27 cellular contexts compared by ENCODE assay signal in genomic region chr9:8889100-8889499, GRCh38.
"Had no signal": no experiment of that assay in that cellular context is flagged by ENCODE, and none has a peak within 500 bp of the region (broad histone marks: within the 10 kb centered on the region; RNA-seq: fewer than 3 reads in every experiment).

No MANE protein-coding gene starts in this region.

- DNase-seq: stimulated activated CD4-positive, alpha-beta T cell treated with anti-CD3 and anti-CD28 coated beads, Interleukin-2, amount 100 ng/mL, for 48 hours; stimulated activated CD4-positive, alpha-beta T cell treated with anti-CD3 and anti-CD28 coated beads, Interleukin-4, amount 100 ng/mL, for 1 hour; stimulated activated CD4-positive, alpha-beta T cell treated with anti-CD3 and anti-CD28 coated beads, Interleukin-4, amount 100 ng/mL, for 24 hours; stimulated activated CD4-positive, alpha-beta T cell treated with anti-CD3 and anti-CD28 coated beads, Interleukin-4, amount 100 ng/mL, for 4 hours; stimulated activated CD8-positive, alpha-beta memory T cell treated with anti-CD3 and anti-CD28 coated beads, Interleukin-4, amount 100 ng/mL, for 48 hours; stimulated activated naive B cell treated with anti-CD40 and anti-IgM and Interleukin-4, amounts not matched to agents 10 μg/mL and 1 μg/mL and 100 μg/mL, for 72 hours; stimulated activated naive CD4-positive, alpha-beta T cell; stimulated activated naive CD4-positive, alpha-beta T cell treated with Interleukin-2 at 50 U/mL for 16 hours; stimulated activated naive CD8-positive, alpha-beta T cell treated with anti-CD3 and anti-CD28 coated beads, Interleukin-15, amount 100 ng/mL, for 72 hours; stimulated activated naive CD8-positive, alpha-beta T cell treated with anti-CD3 and anti-CD28 coated beads, Interleukin-15, Interleukin-2, amounts not matched to agents 100 U/mL and 50 U/mL, for 24 hours; stomach; substantia nigra; testis; thyroid gland; tibial artery; transverse colon; trophoblast cell; upper lobe of left lung; upper lobe of right lung; uterus had no signal

- ATAC-seq: stimulated activated effector memory CD8-positive, alpha-beta T cell treated with anti-CD3 and anti-CD28 coated beads, Interleukin-12 subunit alpha, Interleukin-12 subunit beta, amount 100 ng/mL, for 72 hours; stimulated activated memory B cell treated with anti-CD40 and anti-IgM and Interleukin-4, amounts not matched to agents 10 μg/mL and 1 μg/mL and 100 μg/mL, for 72 hours; stimulated activated naive B cell treated with anti-CD40 and anti-IgM and Interleukin-4, amounts not matched to agents 10 μg/mL and 1 μg/mL and 100 μg/mL, for 72 hours; stimulated activated naive CD8-positive, alpha-beta T cell treated with anti-CD3 and anti-CD28 coated beads, Interleukin-15, amount 100 ng/mL, for 72 hours; stimulated activated naive CD8-positive, alpha-beta T cell treated with anti-CD3 and anti-CD28 coated beads, Interleukin-15, Interleukin-2, amounts not matched to agents 100 U/mL and 50 U/mL, for 24 hours; upper lobe of right lung had no signal

- H3K27me3 ChIP-seq: stomach, suprapubic skin, testis, thyroid gland, tibial artery, tibial nerve, transverse colon, upper lobe of left lung, upper lobe of right lung, uterus, vagina had no signal

- H3K4me3 ChIP-seq: stomach, suprapubic skin, testis, thoracic aorta, thyroid gland, tibial artery, tibial nerve, transverse colon, upper lobe of left lung, upper lobe of right lung, uterus, vagina had no signal

- H3K27ac ChIP-seq: stomach, suprapubic skin, testis, thoracic aorta, thyroid gland, tibial artery, tibial nerve, transverse colon, upper lobe of left lung, upper lobe of right lung, uterus, vagina had no signal

- H3K9me3 ChIP-seq: stomach, suprapubic skin, testis, thoracic aorta, thyroid gland, tibial artery, tibial nerve, transverse colon, upper lobe of left lung, upper lobe of right lung, uterus, vagina had no signal

- FAIRE-seq: urothelium cell line had no signal

- H3K36me3 ChIP-seq: stomach, suprapubic skin, thoracic aorta, thyroid gland, tibial artery, tibial nerve, transverse colon, upper lobe of left lung, upper lobe of right lung, uterus, vagina had no signal

- H3K4me1 ChIP-seq: stomach, suprapubic skin, testis, thyroid gland, tibial artery, tibial nerve, upper lobe of left lung, upper lobe of right lung, uterus, vagina had no signal
